ENCODE assay signal across 1 cellular context in the genomic region with DNA sequence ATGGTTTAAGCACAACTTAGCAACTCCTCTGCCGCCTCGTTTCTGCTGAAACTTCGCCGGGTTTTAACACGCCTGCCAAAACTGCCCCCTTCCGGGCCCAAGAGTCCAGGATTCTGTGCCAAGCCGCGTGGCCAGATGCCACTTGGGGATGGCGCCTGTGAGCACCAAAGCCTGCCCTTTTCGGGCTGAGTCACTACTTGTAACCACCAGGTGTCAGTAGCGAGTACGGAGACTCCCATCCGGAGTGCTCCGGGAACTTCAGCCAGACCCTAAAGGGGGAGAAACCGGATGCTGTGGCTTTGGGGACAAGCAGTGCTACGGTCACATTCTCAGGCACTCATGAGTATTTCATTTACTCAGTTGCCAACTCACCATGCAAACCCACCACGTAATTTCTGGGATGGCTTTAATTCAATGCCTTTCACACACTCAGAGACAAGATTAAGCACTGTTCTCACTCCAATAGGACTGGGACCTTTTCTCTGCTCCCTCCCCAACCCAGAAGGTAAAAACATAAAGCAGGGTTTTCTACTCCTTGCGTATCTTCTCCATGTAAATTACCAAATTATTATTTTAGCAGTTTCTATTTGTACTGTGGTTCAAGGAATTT.
TF ChIP-seq lines count a peak whose summit lies in the region.

No MANE protein-coding gene starts in this region.

TF ChIP-seq in HEK293, 187 proteins besides CTCF, POLR2A, EP300 and RAD21 (continued from another document and continues in another):
- TF ChIP-seq ZNF133 (tag by site-specific recombination; IDR thresholded peaks at IDR 0.05), result no peak
- TF ChIP-seq ZNF335 (tag by site-specific recombination; conservative IDR thresholded peaks at IDR 0.05), result 0 out of 2 replicates have a peak, but pooled peaks have one; percentile 23
- no peak for TF ChIP-seq KLF7 (tag by site-specific recombination; IDR thresholded peaks at IDR 0.05; ENCODE audit: borderline replicate concordance)
- TF ChIP-seq ZNF174 (tag by site-specific recombination; IDR thresholded peaks at IDR 0.05), result no peak
- no peak for TF ChIP-seq KLF16 (tag by site-specific recombination; IDR thresholded peaks at IDR 0.05)
- TF ChIP-seq ZNF561 (tag by site-specific recombination; IDR thresholded peaks at IDR 0.05; ENCODE audit: borderline replicate concordance), result no peak
- TF ChIP-seq MEIS1 (CRISPR knock-in tag; IDR thresholded peaks at IDR 0.05; ENCODE audit: borderline replicate concordance), result no peak
- TF ChIP-seq SCRT1 (tag by site-specific recombination; IDR thresholded peaks at IDR 0.05; ENCODE audit: borderline replicate concordance), result no peak
- peak; percentile 62; the same call in 1 of the 2 replicates for TF ChIP-seq ZBTB48 (tag by site-specific recombination; IDR thresholded peaks at IDR 0.05)
- TF ChIP-seq SP7 (tag by site-specific recombination; IDR thresholded peaks at IDR 0.05), result peak; percentile 60
- no peak for TF ChIP-seq ZNF76 (tag by site-specific recombination; IDR thresholded peaks at IDR 0.05; ENCODE audit: borderline replicate concordance, low read depth)
- peak; percentile 27; the same call in 1 of the 2 replicates for TF ChIP-seq ZFP69B (tag by site-specific recombination; IDR thresholded peaks at IDR 0.05)
- no peak for TF ChIP-seq ZNF677 (tag by site-specific recombination; IDR thresholded peaks at IDR 0.05)
- no peak for TF ChIP-seq ZNF701 (tag by site-specific recombination; IDR thresholded peaks at IDR 0.05)
- TF ChIP-seq KLF1 (tag by site-specific recombination; IDR thresholded peaks at IDR 0.05), result no peak
- TF ChIP-seq, protein P1, sequence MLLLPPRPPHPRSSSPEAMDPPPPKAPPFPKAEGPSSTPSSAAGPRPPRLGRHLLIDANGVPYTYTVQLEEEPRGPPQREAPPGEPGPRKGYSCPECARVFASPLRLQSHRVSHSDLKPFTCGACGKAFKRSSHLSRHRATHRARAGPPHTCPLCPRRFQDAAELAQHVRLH (tag by site-specific recombination; IDR thresholded peaks at IDR 0.05), result 0 out of 2 replicates have a peak, but pooled peaks have one; percentile 13
- TF ChIP-seq ZNF114 (tag by site-specific recombination; IDR thresholded peaks at IDR 0.05), result no peak
- no peak for TF ChIP-seq KLF9 (tag by site-specific recombination; IDR thresholded peaks at IDR 0.05; ENCODE audit: low read depth)
- no peak for TF ChIP-seq ZNF530 (tag by site-specific recombination; IDR thresholded peaks at IDR 0.05; ENCODE audit: low read depth)
- no peak for TF ChIP-seq ZNF837 (tag by site-specific recombination; IDR thresholded peaks at IDR 0.05)
- TF ChIP-seq, protein P2, sequence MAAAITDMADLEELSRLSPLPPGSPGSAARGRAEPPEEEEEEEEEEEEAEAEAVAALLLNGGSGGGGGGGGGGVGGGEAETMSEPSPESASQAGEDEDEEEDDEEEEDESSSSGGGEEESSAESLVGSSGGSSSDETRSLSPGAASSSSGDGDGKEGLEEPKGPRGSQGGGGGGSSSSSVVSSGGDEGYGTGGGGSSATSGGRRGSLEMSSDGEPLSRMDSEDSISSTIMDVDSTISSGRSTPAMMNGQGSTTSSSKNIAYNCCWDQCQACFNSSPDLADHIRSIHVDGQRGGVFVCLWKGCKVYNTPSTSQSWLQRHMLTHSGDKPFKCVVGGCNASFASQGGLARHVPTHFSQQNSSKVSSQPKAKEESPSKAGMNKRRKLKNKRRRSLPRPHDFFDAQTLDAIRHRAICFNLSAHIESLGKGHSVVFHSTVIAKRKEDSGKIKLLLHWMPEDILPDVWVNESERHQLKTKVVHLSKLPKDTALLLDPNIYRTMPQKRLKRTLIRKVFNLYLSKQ (tag by site-specific recombination; IDR thresholded peaks at IDR 0.05; ENCODE audit: borderline replicate concordance), result no peak
- TF ChIP-seq ZNF121 (tag by site-specific recombination; IDR thresholded peaks at IDR 0.05), result no peak
- TF ChIP-seq, protein P3, sequence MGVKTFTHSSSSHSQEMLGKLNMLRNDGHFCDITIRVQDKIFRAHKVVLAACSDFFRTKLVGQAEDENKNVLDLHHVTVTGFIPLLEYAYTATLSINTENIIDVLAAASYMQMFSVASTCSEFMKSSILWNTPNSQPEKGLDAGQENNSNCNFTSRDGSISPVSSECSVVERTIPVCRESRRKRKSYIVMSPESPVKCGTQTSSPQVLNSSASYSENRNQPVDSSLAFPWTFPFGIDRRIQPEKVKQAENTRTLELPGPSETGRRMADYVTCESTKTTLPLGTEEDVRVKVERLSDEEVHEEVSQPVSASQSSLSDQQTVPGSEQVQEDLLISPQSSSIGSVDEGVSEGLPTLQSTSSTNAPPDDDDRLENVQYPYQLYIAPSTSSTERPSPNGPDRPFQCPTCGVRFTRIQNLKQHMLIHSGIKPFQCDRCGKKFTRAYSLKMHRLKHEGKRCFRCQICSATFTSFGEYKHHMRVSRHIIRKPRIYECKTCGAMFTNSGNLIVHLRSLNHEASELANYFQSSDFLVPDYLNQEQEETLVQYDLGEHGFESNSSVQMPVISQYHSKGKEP (tag by site-specific recombination; IDR thresholded peaks at IDR 0.05), result no peak
- TF ChIP-seq, protein P4, sequence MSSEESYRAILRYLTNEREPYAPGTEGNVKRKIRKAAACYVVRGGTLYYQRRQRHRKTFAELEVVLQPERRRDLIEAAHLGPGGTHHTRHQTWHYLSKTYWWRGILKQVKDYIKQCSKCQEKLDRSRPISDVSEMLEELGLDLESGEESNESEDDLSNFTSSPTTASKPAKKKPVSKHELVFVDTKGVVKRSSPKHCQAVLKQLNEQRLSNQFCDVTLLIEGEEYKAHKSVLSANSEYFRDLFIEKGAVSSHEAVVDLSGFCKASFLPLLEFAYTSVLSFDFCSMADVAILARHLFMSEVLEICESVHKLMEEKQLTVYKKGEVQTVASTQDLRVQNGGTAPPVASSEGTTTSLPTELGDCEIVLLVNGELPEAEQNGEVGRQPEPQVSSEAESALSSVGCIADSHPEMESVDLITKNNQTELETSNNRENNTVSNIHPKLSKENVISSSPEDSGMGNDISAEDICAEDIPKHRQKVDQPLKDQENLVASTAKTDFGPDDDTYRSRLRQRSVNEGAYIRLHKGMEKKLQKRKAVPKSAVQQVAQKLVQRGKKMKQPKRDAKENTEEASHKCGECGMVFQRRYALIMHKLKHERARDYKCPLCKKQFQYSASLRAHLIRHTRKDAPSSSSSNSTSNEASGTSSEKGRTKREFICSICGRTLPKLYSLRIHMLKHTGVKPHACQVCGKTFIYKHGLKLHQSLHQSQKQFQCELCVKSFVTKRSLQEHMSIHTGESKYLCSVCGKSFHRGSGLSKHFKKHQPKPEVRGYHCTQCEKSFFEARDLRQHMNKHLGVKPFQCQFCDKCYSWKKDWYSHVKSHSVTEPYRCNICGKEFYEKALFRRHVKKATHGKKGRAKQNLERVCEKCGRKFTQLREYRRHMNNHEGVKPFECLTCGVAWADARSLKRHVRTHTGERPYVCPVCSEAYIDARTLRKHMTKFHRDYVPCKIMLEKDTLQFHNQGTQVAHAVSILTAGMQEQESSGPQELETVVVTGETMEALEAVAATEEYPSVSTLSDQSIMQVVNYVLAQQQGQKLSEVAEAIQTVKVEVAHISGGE (tag by site-specific recombination; conservative IDR thresholded peaks at IDR 0.05; ENCODE audit: low read depth), result peak; percentile 58; the same call in 1 of the 2 replicates
- TF ChIP-seq, protein P5, sequence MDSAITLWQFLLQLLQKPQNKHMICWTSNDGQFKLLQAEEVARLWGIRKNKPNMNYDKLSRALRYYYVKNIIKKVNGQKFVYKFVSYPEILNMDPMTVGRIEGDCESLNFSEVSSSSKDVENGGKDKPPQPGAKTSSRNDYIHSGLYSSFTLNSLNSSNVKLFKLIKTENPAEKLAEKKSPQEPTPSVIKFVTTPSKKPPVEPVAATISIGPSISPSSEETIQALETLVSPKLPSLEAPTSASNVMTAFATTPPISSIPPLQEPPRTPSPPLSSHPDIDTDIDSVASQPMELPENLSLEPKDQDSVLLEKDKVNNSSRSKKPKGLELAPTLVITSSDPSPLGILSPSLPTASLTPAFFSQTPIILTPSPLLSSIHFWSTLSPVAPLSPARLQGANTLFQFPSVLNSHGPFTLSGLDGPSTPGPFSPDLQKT (IDR thresholded peaks at IDR 0.05; ENCODE audit: borderline replicate concordance, low read depth, low read length), result no peak
- TF ChIP-seq ZNF433 (tag by site-specific recombination; IDR thresholded peaks at IDR 0.05; ENCODE audit: low read depth), result no peak
- TF ChIP-seq HOXD13 (CRISPR knock-in tag; IDR thresholded peaks at IDR 0.05; ENCODE audit: borderline replicate concordance), result no peak
- peak; percentile 81 for TF ChIP-seq ZBTB8A (tag by site-specific recombination; IDR thresholded peaks at IDR 0.05)
- TF ChIP-seq OVOL3 (tag by site-specific recombination; IDR thresholded peaks at IDR 0.05), result no peak
- TF ChIP-seq, protein P6, sequence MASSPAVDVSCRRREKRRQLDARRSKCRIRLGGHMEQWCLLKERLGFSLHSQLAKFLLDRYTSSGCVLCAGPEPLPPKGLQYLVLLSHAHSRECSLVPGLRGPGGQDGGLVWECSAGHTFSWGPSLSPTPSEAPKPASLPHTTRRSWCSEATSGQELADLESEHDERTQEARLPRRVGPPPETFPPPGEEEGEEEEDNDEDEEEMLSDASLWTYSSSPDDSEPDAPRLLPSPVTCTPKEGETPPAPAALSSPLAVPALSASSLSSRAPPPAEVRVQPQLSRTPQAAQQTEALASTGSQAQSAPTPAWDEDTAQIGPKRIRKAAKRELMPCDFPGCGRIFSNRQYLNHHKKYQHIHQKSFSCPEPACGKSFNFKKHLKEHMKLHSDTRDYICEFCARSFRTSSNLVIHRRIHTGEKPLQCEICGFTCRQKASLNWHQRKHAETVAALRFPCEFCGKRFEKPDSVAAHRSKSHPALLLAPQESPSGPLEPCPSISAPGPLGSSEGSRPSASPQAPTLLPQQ (tag by site-specific recombination; IDR thresholded peaks at IDR 0.05), result 0 out of 2 replicates have a peak, but pooled peaks have one; percentile 25
- TF ChIP-seq ZNF549 (tag by site-specific recombination; IDR thresholded peaks at IDR 0.05), result no peak
- TF ChIP-seq, protein P7, sequence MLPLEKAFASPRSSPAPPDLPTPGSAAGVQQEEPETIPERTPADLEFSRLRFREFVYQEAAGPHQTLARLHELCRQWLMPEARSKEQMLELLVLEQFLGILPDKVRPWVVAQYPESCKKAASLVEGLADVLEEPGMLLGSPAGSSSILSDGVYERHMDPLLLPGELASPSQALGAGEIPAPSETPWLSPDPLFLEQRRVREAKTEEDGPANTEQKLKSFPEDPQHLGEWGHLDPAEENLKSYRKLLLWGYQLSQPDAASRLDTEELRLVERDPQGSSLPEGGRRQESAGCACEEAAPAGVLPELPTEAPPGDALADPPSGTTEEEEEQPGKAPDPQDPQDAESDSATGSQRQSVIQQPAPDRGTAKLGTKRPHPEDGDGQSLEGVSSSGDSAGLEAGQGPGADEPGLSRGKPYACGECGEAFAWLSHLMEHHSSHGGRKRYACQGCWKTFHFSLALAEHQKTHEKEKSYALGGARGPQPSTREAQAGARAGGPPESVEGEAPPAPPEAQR (tag by site-specific recombination; IDR thresholded peaks at IDR 0.05), result no peak
- TF ChIP-seq, protein P8, sequence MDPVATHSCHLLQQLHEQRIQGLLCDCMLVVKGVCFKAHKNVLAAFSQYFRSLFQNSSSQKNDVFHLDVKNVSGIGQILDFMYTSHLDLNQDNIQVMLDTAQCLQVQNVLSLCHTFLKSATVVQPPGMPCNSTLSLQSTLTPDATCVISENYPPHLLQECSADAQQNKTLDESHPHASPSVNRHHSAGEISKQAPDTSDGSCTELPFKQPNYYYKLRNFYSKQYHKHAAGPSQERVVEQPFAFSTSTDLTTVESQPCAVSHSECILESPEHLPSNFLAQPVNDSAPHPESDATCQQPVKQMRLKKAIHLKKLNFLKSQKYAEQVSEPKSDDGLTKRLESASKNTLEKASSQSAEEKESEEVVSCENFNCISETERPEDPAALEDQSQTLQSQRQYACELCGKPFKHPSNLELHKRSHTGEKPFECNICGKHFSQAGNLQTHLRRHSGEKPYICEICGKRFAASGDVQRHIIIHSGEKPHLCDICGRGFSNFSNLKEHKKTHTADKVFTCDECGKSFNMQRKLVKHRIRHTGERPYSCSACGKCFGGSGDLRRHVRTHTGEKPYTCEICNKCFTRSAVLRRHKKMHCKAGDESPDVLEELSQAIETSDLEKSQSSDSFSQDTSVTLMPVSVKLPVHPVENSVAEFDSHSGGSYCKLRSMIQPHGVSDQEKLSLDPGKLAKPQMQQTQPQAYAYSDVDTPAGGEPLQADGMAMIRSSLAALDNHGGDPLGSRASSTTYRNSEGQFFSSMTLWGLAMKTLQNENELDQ (tag by site-specific recombination; IDR thresholded peaks at IDR 0.05; ENCODE audit: low read depth), result no peak
- TF ChIP-seq ZNF544 (tag by site-specific recombination; IDR thresholded peaks at IDR 0.05), result no peak
- TF ChIP-seq ZNF670 (tag by site-specific recombination; IDR thresholded peaks at IDR 0.05; ENCODE audit: low read depth), result no peak
- TF ChIP-seq IKZF3 (tag by site-specific recombination; IDR thresholded peaks at IDR 0.05), result 0 out of 2 replicates have a peak, but pooled peaks have one; percentile 57
- TF ChIP-seq ZNF792 (tag by site-specific recombination; IDR thresholded peaks at IDR 0.05), result no peak
- TF ChIP-seq ZNF529 (tag by site-specific recombination; IDR thresholded peaks at IDR 0.05; ENCODE audit: insufficient replicate concordance), result no peak
- no peak for TF ChIP-seq ZNF223 (tag by site-specific recombination; IDR thresholded peaks at IDR 0.05)
- TF ChIP-seq ZNF558 (tag by site-specific recombination; IDR thresholded peaks at IDR 0.05), result no peak
- TF ChIP-seq ZNF266 (tag by site-specific recombination; IDR thresholded peaks at IDR 0.05; ENCODE audit: low read depth), result peak; percentile 87; the same call in 1 of the 2 replicates
- TF ChIP-seq, protein P9, sequence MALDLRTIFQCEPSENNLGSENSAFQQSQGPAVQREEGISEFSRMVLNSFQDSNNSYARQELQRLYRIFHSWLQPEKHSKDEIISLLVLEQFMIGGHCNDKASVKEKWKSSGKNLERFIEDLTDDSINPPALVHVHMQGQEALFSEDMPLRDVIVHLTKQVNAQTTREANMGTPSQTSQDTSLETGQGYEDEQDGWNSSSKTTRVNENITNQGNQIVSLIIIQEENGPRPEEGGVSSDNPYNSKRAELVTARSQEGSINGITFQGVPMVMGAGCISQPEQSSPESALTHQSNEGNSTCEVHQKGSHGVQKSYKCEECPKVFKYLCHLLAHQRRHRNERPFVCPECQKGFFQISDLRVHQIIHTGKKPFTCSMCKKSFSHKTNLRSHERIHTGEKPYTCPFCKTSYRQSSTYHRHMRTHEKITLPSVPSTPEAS (tag by site-specific recombination; IDR thresholded peaks at IDR 0.05), result no peak
- TF ChIP-seq, protein P10, sequence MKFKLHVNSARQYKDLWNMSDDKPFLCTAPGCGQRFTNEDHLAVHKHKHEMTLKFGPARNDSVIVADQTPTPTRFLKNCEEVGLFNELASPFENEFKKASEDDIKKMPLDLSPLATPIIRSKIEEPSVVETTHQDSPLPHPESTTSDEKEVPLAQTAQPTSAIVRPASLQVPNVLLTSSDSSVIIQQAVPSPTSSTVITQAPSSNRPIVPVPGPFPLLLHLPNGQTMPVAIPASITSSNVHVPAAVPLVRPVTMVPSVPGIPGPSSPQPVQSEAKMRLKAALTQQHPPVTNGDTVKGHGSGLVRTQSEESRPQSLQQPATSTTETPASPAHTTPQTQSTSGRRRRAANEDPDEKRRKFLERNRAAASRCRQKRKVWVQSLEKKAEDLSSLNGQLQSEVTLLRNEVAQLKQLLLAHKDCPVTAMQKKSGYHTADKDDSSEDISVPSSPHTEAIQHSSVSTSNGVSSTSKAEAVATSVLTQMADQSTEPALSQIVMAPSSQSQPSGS (tag by site-specific recombination; IDR thresholded peaks at IDR 0.05; ENCODE audit: low read depth), result no peak
- no peak for TF ChIP-seq ZFP41 (tag by site-specific recombination; IDR thresholded peaks at IDR 0.05; ENCODE audit: borderline replicate concordance)
- TF ChIP-seq ZNF221 (tag by site-specific recombination; IDR thresholded peaks at IDR 0.05; ENCODE audit: borderline replicate concordance), result no peak
- TF ChIP-seq ZNF514 (tag by site-specific recombination; IDR thresholded peaks at IDR 0.05), result no peak
- no peak for TF ChIP-seq ZNF175 (tag by site-specific recombination; IDR thresholded peaks at IDR 0.05)
